Comparison of ENCODE assay signal across 10 cellular contexts in genomic region chrX:56211701-56212100, GRCh38.
"Had no signal": no experiment of that assay in that cellular context is flagged by ENCODE, and none has a peak within 500 bp of the region (broad histone marks: within the 10 kb centered on the region; RNA-seq: fewer than 3 reads in every experiment).

No MANE protein-coding gene starts in this region.

- DNase-seq: GM23248, GOT3, H7, H9, HCEC 1CT, HFFc6 had no signal

- H3K9me3 ChIP-seq: HAP-1 had no signal

- H3K27ac Mint-ChIP-seq: GM23338, H9, HFFc6 had no signal

- ATAC-seq: GM23338, HCT116 had no signal

- FAIRE-seq: H54 had no signal

- H3K4me1 Mint-ChIP-seq: GM23338, H9 had no signal

- H3K9ac ChIP-seq: GM23248 had no signal

- H3K4me1 ChIP-seq: HAP-1 had no signal

- H3K9me3 Mint-ChIP-seq: HFFc6 had no signal

- H3K27ac ChIP-seq: GM23248 had no signal

- H3K36me3 ChIP-seq: HAP-1 had no signal

- H3K4me2 ChIP-seq: GM23338 had no signal

- H2AFZ ChIP-seq: GM23248, GM23338 had no signal

- H3K4me3 Mint-ChIP-seq: GM23338, H9, HFFc6 had no signal

- H3K4me3 ChIP-seq: GM23248, GM23338, HAP-1 had no signal
